In genomic region chr12:685388-685787, GRCh38 we compare ENCODE assay signal across 9 cellular contexts. TPM values are rescaled to one million over a fixed set of nuclear protein-coding genes. Genes with fewer than 3 reads are reported as not detected.
DNase-seq lines count a peak whose midpoint lies in the region; ATAC-seq and TF ChIP-seq lines count a peak whose summit lies in the region.
"Had no signal": no experiment of that assay in that cellular context is flagged by ENCODE, and none has a peak within 500 bp of the region (broad histone marks: within the 10 kb centered on the region; RNA-seq: fewer than 3 reads in every experiment).

No MANE protein-coding gene starts in this region.

- no peaks in the 10 kb centered on the region for H3K27me3 ChIP-seq in smooth muscle cell (ENCODE audit: low read depth)

- no peaks in the 10 kb centered on the region for H3K79me2 ChIP-seq in smooth muscle cell (ENCODE audit: low read depth)

- no peaks in the 10 kb centered on the region for H3K36me3 ChIP-seq in smooth muscle cell (ENCODE audit: low read depth)

- H3K4me3 ChIP-seq in smooth muscle cell, result no peak overlapping the region

- H3K9me3 Mint-ChIP-seq in activated CD8-positive, alpha-beta memory T cell treated with anti-CD3 and anti-CD28 coated beads, Interleukin-2, amount 10 ng/mL, durations not matched to agents 7 days and 5 days (ENCODE audit: low read depth), result no peaks in the 10 kb centered on the region

- 59% methylated on average over 3 of the region's 3 CpGs for WGBS in smooth muscle cell (ENCODE audit: low lambda C conversion rate)

- no peaks in the 10 kb centered on the region for H3K27me3 Mint-ChIP-seq in activated CD8-positive, alpha-beta memory T cell treated with anti-CD3 and anti-CD28 coated beads, Interleukin-2, amount 10 ng/mL, durations not matched to agents 7 days and 5 days

- H4K20me1 ChIP-seq in smooth muscle cell (ENCODE audit: low read depth), result no peaks in the 10 kb centered on the region

- H3K4me3 Mint-ChIP-seq in activated CD8-positive, alpha-beta memory T cell treated with anti-CD3 and anti-CD28 coated beads, Interleukin-2, amount 10 ng/mL, durations not matched to agents 7 days and 5 days, result peak overlapping the region; percentile 29

- no peak overlapping the region for H3K9ac ChIP-seq in smooth muscle cell (ENCODE audit: low read depth)

- H3K27ac Mint-ChIP-seq in activated CD8-positive, alpha-beta memory T cell treated with anti-CD3 and anti-CD28 coated beads, Interleukin-2, amount 10 ng/mL, durations not matched to agents 7 days and 5 days, result peak overlapping the region; percentile 93

- CTCF ChIA-PET in activated CD8-positive, alpha-beta memory T cell treated with anti-CD3 and anti-CD28 coated beads, Interleukin-2, amount 10 ng/mL, durations not matched to agents 7 days and 5 days (lab: Charles Lee), result interaction anchor here (0.9 to 3.2 kb wide), 15 partner anchors 9 to 115 kb away, joined by 3 to 26 read pairs (median 4); partner anchors contain the start of gene WNK1

- no peaks in the 10 kb centered on the region for H3F3A ChIP-seq in smooth muscle cell (ENCODE audit: low read depth)

- no peaks in the 10 kb centered on the region for H3K9me3 ChIP-seq in smooth muscle cell (replicated peaks; ENCODE audit: low read depth)

- ATAC-seq in GM21576 (IDR thresholded peaks at IDR 0.05; ENCODE audit: unreplicated experiment), result peak; percentile 77
- ATAC-seq in activated CD8-positive, alpha-beta memory T cell treated with anti-CD3 and anti-CD28 coated beads, Interleukin-2, amount 10 ng/mL, durations not matched to agents 7 days and 5 days, result peak; percentile 92

- no peak overlapping the region for H3K27ac ChIP-seq in smooth muscle cell (ENCODE audit: low read depth)

- no peak overlapping the region for H3K4me2 ChIP-seq in smooth muscle cell

- TF ChIP-seq CTCF in smooth muscle cell (IDR thresholded peaks at IDR 0.05; ENCODE audit: borderline replicate concordance, insufficient read depth, poor library complexity, severe bottlenecking), result no peak

- DNase-seq in EH (ENCODE audit: low read depth), result peak; percentile 29
- DNase-seq in MV-4-11 (lab: John Stamatoyannopoulos, UW), result peak; percentile 76
- peak; percentile 95 for DNase-seq in activated CD8-positive, alpha-beta memory T cell treated with anti-CD3 and anti-CD28 coated beads, Interleukin-2, amount 10 ng/mL, durations not matched to agents 7 days and 5 days
- peak; percentile 88 for DNase-seq in iris pigment epithelial cell (ENCODE audit: low read depth)
- DNase-seq in stimulated activated CD8-positive, alpha-beta memory T cell treated with anti-CD3 and anti-CD28 coated beads, Interleukin-7, amount 100 ng/mL, for 4 hours (ENCODE audit: low read depth in 2 of 2), result peak; percentile 69 to 81
- no peak for DNase-seq in smooth muscle cell (lab: John Stamatoyannopoulos, UW; ENCODE audit: unreplicated experiment)
- no peak for DNase-seq in NCI-H2227 treated with DMSO at 0.1 percent for 48 hours (lab: John Stamatoyannopoulos, UW)

- H2AFZ ChIP-seq in smooth muscle cell (ENCODE audit: low read depth), result no peak overlapping the region

- H3K4me1 ChIP-seq in smooth muscle cell (ENCODE audit: low read depth), result peaks cover 4% of the 10 kb centered on the region

- H3K36me3 Mint-ChIP-seq in activated CD8-positive, alpha-beta memory T cell treated with anti-CD3 and anti-CD28 coated beads, Interleukin-2, amount 10 ng/mL, durations not matched to agents 7 days and 5 days, result peaks cover 3% of the 10 kb centered on the region

- peaks cover 39% of the 10 kb centered on the region for H3K4me1 Mint-ChIP-seq in activated CD8-positive, alpha-beta memory T cell treated with anti-CD3 and anti-CD28 coated beads, Interleukin-2, amount 10 ng/mL, durations not matched to agents 7 days and 5 days

RNA-seq across cellular contexts. Expression of gene NINJ2, which starts 22.1 kb away (rescaled TPM):
- 1 to 10 TPM; 6.8 to 7.4 TPM for total RNA-seq in activated CD8-positive, alpha-beta memory T cell treated with anti-CD3 and anti-CD28 coated beads, Interleukin-2, amount 10 ng/mL, durations not matched to agents 7 days and 5 days
- 0.45 and 12.1 TPM in 2 replicates for total RNA-seq in smooth muscle cell
- 4.2 and 4.6 TPM in 2 replicates for polyA plus RNA-seq in smooth muscle cell
- total RNA-seq: H1 had no signal

Comparison
In these comparisons a context has a peak if more than half of its experiments do, and no peak if none do; other contexts are left out.
1. DNase-seq: peak in EH (single experiment), MV-4-11 (single experiment), activated CD8-positive, alpha-beta memory T cell treated with anti-CD3 and anti-CD28 coated beads, Interleukin-2, amount 10 ng/mL, durations not matched to agents 7 days and 5 days (single experiment), iris pigment epithelial cell (single experiment) and stimulated activated CD8-positive, alpha-beta memory T cell treated with anti-CD3 and anti-CD28 coated beads, Interleukin-7, amount 100 ng/mL, for 4 hours (2 of 2); none in smooth muscle cell (single experiment) and NCI-H2227 treated with DMSO at 0.1 percent for 48 hours (single experiment).